In genomic region chr16:50719401-50720337, GRCh38 we compare ENCODE assay signal across 1 cellular context.
A peak's percentile ranks its signal among the peaks of the same experiment; 100 is the strongest.
TF ChIP-seq lines count a peak whose summit lies in the region.

No MANE protein-coding gene starts in this region.

TF ChIP-seq in HepG2, 621 proteins besides CTCF, POLR2A, EP300 and RAD21 (continued from another document and continues in another):
- TF ChIP-seq ZNF687 (CRISPR knock-in tag; IDR thresholded peaks at IDR 0.05) = peak; percentile 76
- no peak for TF ChIP-seq RBM22 (optimal IDR thresholded peaks at IDR 0.05; ENCODE audit: low read length)
- TF ChIP-seq TARDBP (CRISPR knock-in tag; IDR thresholded peaks at IDR 0.05) = 0 out of 2 replicates have a peak, but pooled peaks have one; percentile 39
- TF ChIP-seq ZNF274 (CRISPR knock-in tag; IDR thresholded peaks at IDR 0.05) = peak; percentile 65; the same call in 1 of the 2 replicates
- TF ChIP-seq ZBTB14 (CRISPR knock-in tag; IDR thresholded peaks at IDR 0.05) = no peak
- TF ChIP-seq ELF3 (CRISPR knock-in tag; IDR thresholded peaks at IDR 0.05) = peak; percentile 78
- TF ChIP-seq DNMT1 (CRISPR knock-in tag; IDR thresholded peaks at IDR 0.05) = no peak
- TF ChIP-seq HBP1 (CRISPR knock-in tag; IDR thresholded peaks at IDR 0.05; ENCODE audit: low read depth) = 0 out of 2 replicates have a peak, but pooled peaks have one; percentile 27
- TF ChIP-seq RXRB (CRISPR knock-in tag; IDR thresholded peaks at IDR 0.05; ENCODE audit: borderline replicate concordance) = peak; percentile 22; the same call in 1 of the 2 replicates
- TF ChIP-seq XRCC5 (optimal IDR thresholded peaks at IDR 0.05; ENCODE audit: low read length) = peak; percentile 35
- TF ChIP-seq ZNF256 (CRISPR knock-in tag; conservative IDR thresholded peaks at IDR 0.05) = no peak
- TF ChIP-seq BCL3 (CRISPR knock-in tag; IDR thresholded peaks at IDR 0.05) = peak; percentile 60; the same call in 1 of the 2 replicates
- 0 out of 2 replicates have a peak, but pooled peaks have one; percentile 22 for TF ChIP-seq RARA (CRISPR knock-in tag; IDR thresholded peaks at IDR 0.05)
- TF ChIP-seq GABPB1 (CRISPR knock-in tag; IDR thresholded peaks at IDR 0.05) = peak; percentile 52; the same call in 1 of the 2 replicates
- peak; percentile 64; the same call in 1 of the 2 replicates for TF ChIP-seq ZFP91 (CRISPR knock-in tag; IDR thresholded peaks at IDR 0.05; ENCODE audit: borderline replicate concordance)
- TF ChIP-seq THAP8 (CRISPR knock-in tag; IDR thresholded peaks at IDR 0.05; ENCODE audit: borderline replicate concordance) = no peak; the same call in 1 of the 2 replicates
- no peak for TF ChIP-seq ZNF816 (CRISPR knock-in tag; IDR thresholded peaks at IDR 0.05; ENCODE audit: borderline replicate concordance)
- TF ChIP-seq MAX (IDR thresholded peaks at IDR 0.05) = peak; percentile 12; the same call in 1 of the 2 replicates
- TF ChIP-seq E2F5 (CRISPR knock-in tag; conservative IDR thresholded peaks at IDR 0.05) = no peak
- TF ChIP-seq MYNN (CRISPR knock-in tag; IDR thresholded peaks at IDR 0.05; ENCODE audit: low read depth) = no peak
- TF ChIP-seq ZNF446 (CRISPR knock-in tag; IDR thresholded peaks at IDR 0.05) = no peak
- no peak for TF ChIP-seq CREB3 (CRISPR knock-in tag; IDR thresholded peaks at IDR 0.05)
- TF ChIP-seq PHF8 (CRISPR knock-in tag; IDR thresholded peaks at IDR 0.05) = peak; percentile 63; the same call in 1 of the 2 replicates
- no peak for TF ChIP-seq KLF9 (CRISPR knock-in tag; IDR thresholded peaks at IDR 0.05; ENCODE audit: low read depth)
- no peak for TF ChIP-seq U2AF1 (optimal IDR thresholded peaks at IDR 0.05; ENCODE audit: low read depth, low read length)
- no peak for TF ChIP-seq HNRNPK (IDR thresholded peaks at IDR 0.05; ENCODE audit: low read depth, low read length, poor library complexity, severe bottlenecking)
- no peak for TF ChIP-seq TBL1XR1 (IDR thresholded peaks at IDR 0.05; ENCODE audit: borderline replicate concordance, low read length, partially characterized antibody)
- TF ChIP-seq HHEX (CRISPR knock-in tag; IDR thresholded peaks at IDR 0.05) = no peak
- TF ChIP-seq ZNF234 (CRISPR knock-in tag; conservative IDR thresholded peaks at IDR 0.05) = peak; percentile 55; the same call in 1 of the 2 replicates
- TF ChIP-seq ZSCAN12 (CRISPR knock-in tag; IDR thresholded peaks at IDR 0.05) = no peak
- TF ChIP-seq SRY (CRISPR knock-in tag; IDR thresholded peaks at IDR 0.05) = 0 out of 2 replicates have a peak, but pooled peaks have one; percentile 64
- TF ChIP-seq STAT6 (CRISPR knock-in tag; IDR thresholded peaks at IDR 0.05; ENCODE audit: borderline replicate concordance) = 0 out of 2 replicates have a peak, but pooled peaks have one; percentile 69
- TF ChIP-seq TFE3 (CRISPR knock-in tag; IDR thresholded peaks at IDR 0.05) = no peak
- 0 out of 2 replicates have a peak, but pooled peaks have one; percentile 11 for TF ChIP-seq ZNF574 (CRISPR knock-in tag; IDR thresholded peaks at IDR 0.05)
- TF ChIP-seq ZBTB20 (CRISPR knock-in tag; IDR thresholded peaks at IDR 0.05; ENCODE audit: borderline replicate concordance, low read depth) = no peak
- peak; percentile 38; the same call in 1 of the 2 replicates for TF ChIP-seq ZNF619 (CRISPR knock-in tag; IDR thresholded peaks at IDR 0.05)
- TF ChIP-seq ZNF232 (CRISPR knock-in tag; IDR thresholded peaks at IDR 0.05; ENCODE audit: borderline replicate concordance) = no peak
- no peak for TF ChIP-seq ARNT (IDR thresholded peaks at IDR 0.05)
- 0 out of 2 replicates have a peak, but pooled peaks have one; percentile 46 for TF ChIP-seq ZFP41 (CRISPR knock-in tag; IDR thresholded peaks at IDR 0.05; ENCODE audit: borderline replicate concordance)
